In the genomic region with DNA sequence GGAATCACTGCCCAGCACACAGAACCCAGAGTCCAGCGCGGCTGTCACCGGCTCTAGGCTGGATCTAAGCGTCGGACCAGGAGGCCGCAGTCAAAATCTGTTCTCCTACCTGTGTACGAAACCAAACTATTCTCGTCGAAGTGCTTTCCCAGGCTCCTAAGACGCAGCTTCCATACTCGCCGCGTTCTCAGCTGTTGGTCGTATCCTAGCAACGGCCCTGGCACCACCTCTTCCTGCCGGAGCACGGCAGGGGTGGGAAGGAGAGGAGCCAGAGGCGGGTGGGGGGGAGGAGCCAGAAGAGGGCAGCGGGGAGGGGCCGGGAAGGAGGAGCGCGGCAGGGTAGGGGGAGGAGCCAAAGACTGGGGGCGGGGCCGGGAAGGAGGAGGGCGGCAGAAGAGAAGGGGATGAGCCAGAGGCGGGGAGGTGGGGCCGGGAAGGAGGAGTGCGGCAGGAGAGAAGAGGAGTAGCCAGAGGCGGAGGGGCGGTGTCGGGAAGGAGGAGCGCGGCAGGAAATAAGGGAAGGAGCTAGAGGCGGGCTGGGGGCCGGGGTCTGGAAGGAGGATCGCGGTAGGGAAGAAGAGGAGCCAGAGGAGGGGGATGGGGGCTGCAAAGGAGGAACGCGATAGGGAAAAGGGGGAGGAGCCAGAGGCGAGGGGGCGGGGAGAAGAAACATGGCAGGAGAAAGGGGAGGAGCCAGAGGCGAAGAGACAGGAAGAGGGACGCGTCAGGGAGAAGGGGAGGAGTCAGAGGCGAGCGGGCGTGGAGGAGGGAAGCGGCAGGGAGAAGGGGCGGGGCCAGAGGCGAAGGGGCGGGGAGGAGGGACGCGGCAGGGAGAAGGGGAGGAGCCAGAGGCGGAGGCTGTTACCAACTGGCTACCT, we compare ENCODE assay signal across 8 cellular contexts. TPM values are rescaled to one million over a fixed set of nuclear protein-coding genes. Genes with fewer than 3 reads are reported as not detected.
DNase-seq lines count a peak whose midpoint lies in the region; ATAC-seq and TF ChIP-seq lines count a peak whose summit lies in the region.

A gene (minus strand): TSS at position 213 of the 878 bp plus-strand sequence. CDS start 22,255 bp downstream, outside the sequence.

- no peak for TF ChIP-seq CTCF in left lung (IDR thresholded peaks at IDR 0.05)

- no peaks in the 10 kb centered on the region for H4K20me1 ChIP-seq in BLaER1

- H3K9me3 ChIP-seq in BLaER1 (no peaks in the 10 kb centered on the region), left lung (no peaks in the 10 kb centered on the region)

- H3K9ac ChIP-seq in BLaER1: peak within 1 kb of the TSS; percentile 69; the same call in 1 of the 2 replicates

- intact Hi-C loops in left lung (cut with DNase I): no loop called here

- H3K4me3 ChIP-seq in BLaER1: peak within 1 kb of the TSS; percentile 68
- peak within 1 kb of the TSS; percentile 43 to 54 for H3K4me3 ChIP-seq in left lung

- ATAC-seq in GM19328 (IDR thresholded peaks at IDR 0.05; ENCODE audit: unreplicated experiment): peak; percentile 79
- peak; percentile 64 for ATAC-seq in HG03469 (IDR thresholded peaks at IDR 0.05; ENCODE audit: unreplicated experiment)
- ATAC-seq in left lung: peak; percentile 95

- peak within 1 kb of the TSS; percentile 91 for H3K4me2 ChIP-seq in BLaER1

- no peaks in the 10 kb centered on the region for H3K36me3 ChIP-seq in BLaER1
- H3K36me3 ChIP-seq in left lung: no peaks in the 10 kb centered on the region

- H3K4me1 ChIP-seq in BLaER1 (peaks cover 6% of the 10 kb centered on the region; the same call in 1 of the 2 replicates), left lung (peaks cover 0 to 33% of the 10 kb centered on the region in 2 donors)

- H3K27me3 ChIP-seq in BLaER1 (peaks cover 28% of the 10 kb centered on the region), left lung (peaks cover 0 to 48% of the 10 kb centered on the region in 2 donors)

- peak; percentile 99 for DNase-seq in NCI-H526 treated with DMSO at 0.1 percent for 48 hours (lab: John Stamatoyannopoulos, UW)
- DNase-seq in activated CD4-positive, alpha-beta T cell treated with anti-CD3 and anti-CD28 coated beads, Interleukin-2, amount 50 U/mL, for 1 hour: peak; percentile 96
- peak; percentile 97 for DNase-seq in dedifferentiated amniotic fluid mesenchymal stem cell (ENCODE audit: extremely low spot score)
- peak; percentile 99 for DNase-seq in left lung
- peak; percentile 94 for DNase-seq in stimulated activated CD4-positive, alpha-beta T cell treated with anti-CD3 and anti-CD28 coated beads, Interleukin-2, amount 100 ng/mL, for 4 hours (ENCODE audit: low read depth)

- H3K27ac ChIP-seq in BLaER1: peak within 1 kb of the TSS; percentile 69
- H3K27ac ChIP-seq in left lung: peak within 1 kb of the TSS; percentile 78

RNA-seq across cellular contexts. Expression of the gene that starts here (rescaled TPM):
- 1 to 10 TPM in 1 of 2 donors, under 1 TPM in 1; 0.87 to 1.3 TPM for total RNA-seq in left lung

Comparison
In these comparisons a context has a peak if more than half of its experiments do, and no peak if none do; other contexts are left out.
1. Peak in every context shown above with its lines: DNase-seq, ATAC-seq, H3K4me3 ChIP-seq and H3K27ac ChIP-seq.